ENCODE assay signal across 8 cellular contexts in genomic region chr11:59615637-59616395, GRCh38. TPM values are rescaled to one million over a fixed set of nuclear protein-coding genes. Genes with fewer than 3 reads are reported as not detected.
DNase-seq lines count a peak whose midpoint lies in the region; TF ChIP-seq lines count a peak whose summit lies in the region.

A gene with protein sequence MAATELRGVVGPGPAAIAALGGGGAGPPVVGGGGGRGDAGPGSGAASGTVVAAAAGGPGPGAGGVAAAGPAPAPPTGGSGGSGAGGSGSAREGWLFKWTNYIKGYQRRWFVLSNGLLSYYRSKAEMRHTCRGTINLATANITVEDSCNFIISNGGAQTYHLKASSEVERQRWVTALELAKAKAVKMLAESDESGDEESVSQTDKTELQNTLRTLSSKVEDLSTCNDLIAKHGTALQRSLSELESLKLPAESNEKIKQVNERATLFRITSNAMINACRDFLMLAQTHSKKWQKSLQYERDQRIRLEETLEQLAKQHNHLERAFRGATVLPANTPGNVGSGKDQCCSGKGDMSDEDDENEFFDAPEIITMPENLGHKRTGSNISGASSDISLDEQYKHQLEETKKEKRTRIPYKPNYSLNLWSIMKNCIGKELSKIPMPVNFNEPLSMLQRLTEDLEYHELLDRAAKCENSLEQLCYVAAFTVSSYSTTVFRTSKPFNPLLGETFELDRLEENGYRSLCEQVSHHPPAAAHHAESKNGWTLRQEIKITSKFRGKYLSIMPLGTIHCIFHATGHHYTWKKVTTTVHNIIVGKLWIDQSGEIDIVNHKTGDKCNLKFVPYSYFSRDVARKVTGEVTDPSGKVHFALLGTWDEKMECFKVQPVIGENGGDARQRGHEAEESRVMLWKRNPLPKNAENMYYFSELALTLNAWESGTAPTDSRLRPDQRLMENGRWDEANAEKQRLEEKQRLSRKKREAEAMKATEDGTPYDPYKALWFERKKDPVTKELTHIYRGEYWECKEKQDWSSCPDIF (minus strand): TSS chr11:59615774. CDS start chr11:59615664, 110 bp downstream.

- peak within 1 kb of the TSS; percentile 86 for H3K4me2 ChIP-seq in MM.1S (ENCODE audit: low read depth, low read length)

- no peaks in the 10 kb centered on the region for H3K9me2 ChIP-seq in MM.1S (replicated peaks; ENCODE audit: insufficient read depth, low read length)

- peak within 1 kb of the TSS; percentile 76 to 92 (median 90) for H3K27ac Mint-ChIP-seq in nephron
- H3K27ac Mint-ChIP-seq in stimulated activated naive CD8-positive, alpha-beta T cell treated with anti-CD3 and anti-CD28 coated beads, Interleukin-15, Interleukin-2, amounts not matched to agents 100 ng/mL and 50 ng/mL, for 24 hours = peak within 1 kb of the TSS; percentile 96

- peaks cover 36% of the 10 kb centered on the region for H3K4me1 Mint-ChIP-seq in nephron
- H3K4me1 Mint-ChIP-seq in stimulated activated naive CD8-positive, alpha-beta T cell treated with anti-CD3 and anti-CD28 coated beads, Interleukin-15, Interleukin-2, amounts not matched to agents 100 ng/mL and 50 ng/mL, for 24 hours (ENCODE audit: low read depth) = peaks cover 60% of the 10 kb centered on the region

- no peaks in the 10 kb centered on the region for H3K9me3 ChIP-seq in HAP-1
- no peaks in the 10 kb centered on the region for H3K9me3 ChIP-seq in MM.1S (replicated peaks; ENCODE audit: insufficient read depth, low read length)

- peaks cover 4% of the 10 kb centered on the region for H3K36me3 Mint-ChIP-seq in nephron (ENCODE audit: low read depth)
- H3K36me3 Mint-ChIP-seq in stimulated activated naive CD8-positive, alpha-beta T cell treated with anti-CD3 and anti-CD28 coated beads, Interleukin-15, Interleukin-2, amounts not matched to agents 100 ng/mL and 50 ng/mL, for 24 hours (ENCODE audit: low read depth) = peaks cover 20% of the 10 kb centered on the region

- DNase-seq in G401 (ENCODE audit: low spot score) (peak; percentile 100), HAP-1 (ENCODE audit: low spot score in 2 of 2) (peak; percentile 98 to 99), MM.1S (peak; percentile 99), SIG-M5 (lab: John Stamatoyannopoulos, UW) (peak; percentile 100), activated gamma-delta T cell (lab: John Stamatoyannopoulos, UW) (peak; percentile 89), fibroblast of the aortic adventitia (ENCODE audit: low read depth) (peak; percentile 100)

- H3K27ac ChIP-seq in MM.1S (ENCODE audit: low read length) = peak within 1 kb of the TSS; percentile 81

- H3K4me3 Mint-ChIP-seq in nephron = peak within 1 kb of the TSS; percentile 90 to 98 (median 97)
- H3K4me3 Mint-ChIP-seq in stimulated activated naive CD8-positive, alpha-beta T cell treated with anti-CD3 and anti-CD28 coated beads, Interleukin-15, Interleukin-2, amounts not matched to agents 100 ng/mL and 50 ng/mL, for 24 hours = peak within 1 kb of the TSS; percentile 95

- TF ChIP-seq CTCF in MM.1S (IDR thresholded peaks at IDR 0.05; ENCODE audit: low read length) (no peak), fibroblast of the aortic adventitia (IDR thresholded peaks at IDR 0.05; ENCODE audit: insufficient read depth, low read length) (no peak), nephron (IDR thresholded peaks at IDR 0.05; ENCODE audit: unreplicated experiment in 3 of 3) (peak in 1 of 3 experiments; percentile 12)

- peak within 1 kb of the TSS; percentile 79 for H3K9ac ChIP-seq in MM.1S (ENCODE audit: low read length)

- H3K9me3 Mint-ChIP-seq in nephron = no peaks in the 10 kb centered on the region
- no peaks in the 10 kb centered on the region for H3K9me3 Mint-ChIP-seq in stimulated activated naive CD8-positive, alpha-beta T cell treated with anti-CD3 and anti-CD28 coated beads, Interleukin-15, Interleukin-2, amounts not matched to agents 100 ng/mL and 50 ng/mL, for 24 hours

- peaks cover 5% of the 10 kb centered on the region; the same call in 1 of the 2 replicates for H3K36me3 ChIP-seq in HAP-1 (replicated peaks)
- no peaks in the 10 kb centered on the region for H3K36me3 ChIP-seq in MM.1S (replicated peaks; ENCODE audit: insufficient read depth, low read length)

- H3K4me1 ChIP-seq in HAP-1 (peaks cover 14% of the 10 kb centered on the region), MM.1S (ENCODE audit: low read length) (peaks cover 12% of the 10 kb centered on the region)

- peak within 1 kb of the TSS; percentile 87 for H2AFZ ChIP-seq in MM.1S (ENCODE audit: low read length)

- H3K27me3 ChIP-seq in HAP-1 (ENCODE audit: low read depth) (no peaks in the 10 kb centered on the region), MM.1S (replicated peaks; ENCODE audit: insufficient read depth, low read length) (no peaks in the 10 kb centered on the region)

- no peaks in the 10 kb centered on the region for H3K27me3 Mint-ChIP-seq in nephron (ENCODE audit: low read depth)
- no peaks in the 10 kb centered on the region for H3K27me3 Mint-ChIP-seq in stimulated activated naive CD8-positive, alpha-beta T cell treated with anti-CD3 and anti-CD28 coated beads, Interleukin-15, Interleukin-2, amounts not matched to agents 100 ng/mL and 50 ng/mL, for 24 hours

- H3F3A ChIP-seq in MM.1S (ENCODE audit: insufficient read depth, low read length) = no peaks in the 10 kb centered on the region; the same call in 1 of the 2 replicates

- H3K4me3 ChIP-seq in HAP-1 (peak within 1 kb of the TSS; percentile 71), MM.1S (ENCODE audit: low read length) (peak within 1 kb of the TSS; percentile 76), fibroblast of the aortic adventitia (ENCODE audit: low read depth, low read length) (peak within 1 kb of the TSS; percentile 80)

- in situ Hi-C loops in G401 (cut with HindIII; ENCODE audit: low sequenced_read_pairs) (no loop called here), HAP-1 (cut with MboI; ENCODE audit: low sequenced_read_pairs) (no loop called here)

- H4K20me1 ChIP-seq in MM.1S (ENCODE audit: insufficient read depth, low read length) = no peaks in the 10 kb centered on the region

- H3K79me2 ChIP-seq in MM.1S (ENCODE audit: low read length) = peaks cover 44% of the 10 kb centered on the region

RNA-seq across cellular contexts. Expression of the gene that starts here (rescaled TPM):
- 66.3 and 74.1 TPM in 2 replicates for total RNA-seq in G401 (2014; rRNA removed; shearing (Covaris generic))
- total RNA-seq in fibroblast of the aortic adventitia (ENCODE audit: low replicate concordance) = 27.3 and 35.5 TPM in 2 replicates

Comparison
In these comparisons a context has a peak if more than half of its experiments do, and no peak if none do; other contexts are left out.
1. Peak in every context shown above with its lines: DNase-seq, H3K4me3 ChIP-seq and H3K27ac ChIP-seq.